Comparison of ENCODE assay signal across 23 cellular contexts in the genomic region with DNA sequence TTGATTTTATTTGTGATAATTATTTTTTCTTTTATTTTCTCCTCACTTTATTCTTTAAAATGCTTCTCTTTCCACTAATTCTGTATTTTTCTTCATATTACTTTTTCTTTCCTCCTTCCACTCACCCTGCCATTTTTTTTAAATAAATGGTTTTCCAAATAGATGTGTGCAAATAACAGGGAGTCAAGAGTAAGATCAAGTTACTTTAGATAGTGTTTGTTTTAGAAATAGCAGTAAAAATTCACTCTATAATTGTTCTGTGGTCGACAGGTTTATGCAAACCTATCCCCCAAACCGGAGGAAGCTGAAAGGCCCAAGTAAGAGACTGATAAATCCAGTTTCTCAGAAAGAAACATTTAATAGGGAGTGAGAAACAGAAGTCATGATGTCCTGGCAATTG.
"Had no signal": no experiment of that assay in that cellular context is flagged by ENCODE, and none has a peak within 500 bp of the region (broad histone marks: within the 10 kb centered on the region; RNA-seq: fewer than 3 reads in every experiment).

No MANE protein-coding gene starts in this region.

- H3K4me1 Mint-ChIP-seq: naive thymus-derived CD4-positive, alpha-beta T cell; neural progenitor cell had no signal

- H3K27me3 Mint-ChIP-seq: activated B cell treated with CpG ODN at 0.5 μM for 24 hours had no signal

- ATAC-seq: activated CD8-positive, alpha-beta T cell treated with anti-CD3 and anti-CD28 coated beads for 36 hours; activated naive CD4-positive, alpha-beta T cell treated with anti-CD3 and anti-CD28 coated beads, Interleukin-2, amount 50 U/mL, for 72 hours; gastroesophageal sphincter; left cardiac atrium; naive thymus-derived CD4-positive, alpha-beta T cell; right cardiac atrium; stimulated activated naive CD8-positive, alpha-beta T cell treated with anti-CD3 and anti-CD28 coated beads, Interleukin-15, Interleukin-2, amounts not matched to agents 100 U/mL and 50 U/mL, for 24 hours had no signal

- DNase-seq: activated B cell treated with CpG ODN at 0.5 μM for 24 hours; activated CD4-positive, alpha-beta T cell treated with anti-CD3 and anti-CD28 coated beads, Interleukin-2, amount 50 U/mL, for 1 hour; activated CD8-positive, alpha-beta T cell treated with anti-CD3 and anti-CD28 coated beads for 36 hours; activated naive CD4-positive, alpha-beta T cell; activated T-cell treated with anti-CD3 and anti-CD28 coated beads, Interleukin-2, amount 50 U/mL, for 48 hours; central memory CD4-positive, alpha-beta T cell; islet precursor cell; left cardiac atrium; mammary epithelial cell; midbrain; naive thymus-derived CD4-positive, alpha-beta T cell; occipital lobe; right cardiac atrium; stimulated activated CD4-positive, alpha-beta T cell treated with anti-CD3 and anti-CD28 coated beads, Interleukin-2, amount 100 ng/mL, for 48 hours; stimulated activated naive CD8-positive, alpha-beta T cell treated with anti-CD3 and anti-CD28 coated beads, Interleukin-15, Interleukin-2, amounts not matched to agents 100 U/mL and 50 U/mL, for 24 hours; testis; transverse colon had no signal

- H3K9me3 Mint-ChIP-seq: activated CD8-positive, alpha-beta T cell treated with anti-CD3 and anti-CD28 coated beads for 36 hours had no signal

- H3K9me3 ChIP-seq: gastroesophageal sphincter, testis, transverse colon had no signal

- H3K36me3 ChIP-seq: breast epithelium, gastroesophageal sphincter, neural progenitor cell, transverse colon had no signal

- H3K79me2 ChIP-seq: hepatocyte, parathyroid adenoma had no signal

- H3K4me2 ChIP-seq: hepatocyte, neural progenitor cell had no signal

- H3K27ac Mint-ChIP-seq: activated B cell treated with CpG ODN at 0.5 μM for 24 hours; activated CD8-positive, alpha-beta T cell treated with anti-CD3 and anti-CD28 coated beads for 36 hours; activated naive CD4-positive, alpha-beta T cell treated with anti-CD3 and anti-CD28 coated beads, Interleukin-2, amount 50 U/mL, for 72 hours; naive thymus-derived CD4-positive, alpha-beta T cell; neural progenitor cell had no signal

- H3K27ac ChIP-seq: breast epithelium, gastroesophageal sphincter, hepatocyte, neural progenitor cell, parathyroid adenoma, testis, transverse colon had no signal

- H3K4me3 ChIP-seq: breast epithelium, gastroesophageal sphincter, hepatocyte, neural progenitor cell, testis, transverse colon had no signal

- H3K4me3 Mint-ChIP-seq: activated B cell treated with CpG ODN at 0.5 μM for 24 hours; activated CD8-positive, alpha-beta T cell treated with anti-CD3 and anti-CD28 coated beads for 36 hours; naive thymus-derived CD4-positive, alpha-beta T cell; neural progenitor cell had no signal

- H3K27me3 ChIP-seq: breast epithelium, gastroesophageal sphincter, hepatocyte, neural progenitor cell, testis, transverse colon had no signal

- H3K4me1 ChIP-seq: breast epithelium, gastroesophageal sphincter, neural progenitor cell, parathyroid adenoma, testis, transverse colon had no signal
